24 cellular contexts compared by ENCODE assay signal in the genomic region with DNA sequence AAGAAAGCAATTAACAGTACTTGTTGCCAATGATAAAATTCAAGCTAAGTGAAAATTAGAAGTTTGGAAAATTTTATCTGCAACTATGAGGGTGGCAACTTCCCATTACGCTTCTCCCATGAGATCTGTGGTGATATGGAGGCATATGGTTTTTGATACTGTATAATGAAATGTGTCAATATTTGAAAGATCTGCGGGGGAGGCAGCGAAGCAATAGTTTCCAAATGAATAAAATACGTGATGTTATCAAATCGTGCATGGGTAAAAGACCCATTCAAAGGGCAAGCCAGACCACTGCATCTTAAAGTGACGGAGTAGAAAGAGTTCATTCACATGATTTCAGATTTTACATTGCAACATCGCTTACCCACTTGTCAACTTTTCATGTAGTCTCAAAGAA.
"Had no signal": no experiment of that assay in that cellular context is flagged by ENCODE, and none has a peak within 500 bp of the region (broad histone marks: within the 10 kb centered on the region; RNA-seq: fewer than 3 reads in every experiment).

No MANE protein-coding gene starts in this region.

- DNase-seq: activated B cell treated with CpG ODN at 0.5 μM for 24 hours; activated CD4-positive, alpha-beta T cell treated with anti-CD3 and anti-CD28 coated beads, Interleukin-2, amount 50 U/mL, for 4 hours; activated gamma-delta T cell treated with Interleukin-2 at 50 U/mL for 16 hours; activated T-cell treated with anti-CD3 and anti-CD28 coated beads, Interleukin-2, amount 50 U/mL, for 1 hour; amygdala; dermis blood vessel endothelial cell; effector memory CD4-positive, alpha-beta T cell; heart left ventricle; kidney; pancreas; right lobe of liver; small intestine; SW 1271; upper lobe of left lung had no signal

- H3K36me3 Mint-ChIP-seq: activated naive CD8-positive, alpha-beta T cell; mesothelial cell of epicardium; natural killer cell treated with Interleukin-12 subunit alpha and Interleukin-12 subunit beta and Interleukin-15 and Interleukin-18, amount 100 ng/mL, for 72 hours had no signal

- H3K4me3 ChIP-seq: esophagus muscularis mucosa, gastroesophageal sphincter, heart left ventricle, lung, pancreas, right lobe of liver, SJSA1, thoracic aorta, upper lobe of left lung had no signal

- H3K27me3 ChIP-seq: esophagus muscularis mucosa, gastroesophageal sphincter, heart left ventricle, neutrophil, pancreas, right lobe of liver, SJSA1, upper lobe of left lung had no signal

- H3K9me3 ChIP-seq: esophagus muscularis mucosa, gastroesophageal sphincter, heart left ventricle, neutrophil, pancreas, right lobe of liver, SJSA1, thoracic aorta, upper lobe of left lung had no signal

- H3K4me1 ChIP-seq: esophagus muscularis mucosa, gastroesophageal sphincter, pancreas, SJSA1 had no signal

- H3K27ac Mint-ChIP-seq: activated B cell treated with CpG ODN at 0.5 μM for 24 hours; activated naive CD8-positive, alpha-beta T cell; mesothelial cell of epicardium; natural killer cell treated with Interleukin-12 subunit alpha and Interleukin-12 subunit beta and Interleukin-15 and Interleukin-18, amount 100 ng/mL, for 72 hours had no signal

- H3K4me3 Mint-ChIP-seq: activated B cell treated with CpG ODN at 0.5 μM for 24 hours; activated naive CD8-positive, alpha-beta T cell; mesothelial cell of epicardium; natural killer cell treated with Interleukin-12 subunit alpha and Interleukin-12 subunit beta and Interleukin-15 and Interleukin-18, amount 100 ng/mL, for 72 hours had no signal

- H3K36me3 ChIP-seq: esophagus muscularis mucosa, gastroesophageal sphincter, heart left ventricle, neutrophil, pancreas, right lobe of liver, SJSA1, thoracic aorta, upper lobe of left lung had no signal

- H3K27ac ChIP-seq: esophagus muscularis mucosa, gastroesophageal sphincter, heart left ventricle, neutrophil, pancreas, right lobe of liver, SJSA1, thoracic aorta, upper lobe of left lung had no signal

- H3K27me3 Mint-ChIP-seq: activated B cell treated with CpG ODN at 0.5 μM for 24 hours had no signal

- ATAC-seq: gastroesophageal sphincter; heart left ventricle; left lobe of liver; natural killer cell treated with Interleukin-12 subunit alpha and Interleukin-12 subunit beta and Interleukin-15 and Interleukin-18, amount 100 ng/mL, for 72 hours; pancreas; right lobe of liver had no signal

- H3K9me3 Mint-ChIP-seq: activated B cell treated with CpG ODN at 0.5 μM for 24 hours; mesothelial cell of epicardium; natural killer cell treated with Interleukin-12 subunit alpha and Interleukin-12 subunit beta and Interleukin-15 and Interleukin-18, amount 100 ng/mL, for 72 hours had no signal
